In the genomic region with DNA sequence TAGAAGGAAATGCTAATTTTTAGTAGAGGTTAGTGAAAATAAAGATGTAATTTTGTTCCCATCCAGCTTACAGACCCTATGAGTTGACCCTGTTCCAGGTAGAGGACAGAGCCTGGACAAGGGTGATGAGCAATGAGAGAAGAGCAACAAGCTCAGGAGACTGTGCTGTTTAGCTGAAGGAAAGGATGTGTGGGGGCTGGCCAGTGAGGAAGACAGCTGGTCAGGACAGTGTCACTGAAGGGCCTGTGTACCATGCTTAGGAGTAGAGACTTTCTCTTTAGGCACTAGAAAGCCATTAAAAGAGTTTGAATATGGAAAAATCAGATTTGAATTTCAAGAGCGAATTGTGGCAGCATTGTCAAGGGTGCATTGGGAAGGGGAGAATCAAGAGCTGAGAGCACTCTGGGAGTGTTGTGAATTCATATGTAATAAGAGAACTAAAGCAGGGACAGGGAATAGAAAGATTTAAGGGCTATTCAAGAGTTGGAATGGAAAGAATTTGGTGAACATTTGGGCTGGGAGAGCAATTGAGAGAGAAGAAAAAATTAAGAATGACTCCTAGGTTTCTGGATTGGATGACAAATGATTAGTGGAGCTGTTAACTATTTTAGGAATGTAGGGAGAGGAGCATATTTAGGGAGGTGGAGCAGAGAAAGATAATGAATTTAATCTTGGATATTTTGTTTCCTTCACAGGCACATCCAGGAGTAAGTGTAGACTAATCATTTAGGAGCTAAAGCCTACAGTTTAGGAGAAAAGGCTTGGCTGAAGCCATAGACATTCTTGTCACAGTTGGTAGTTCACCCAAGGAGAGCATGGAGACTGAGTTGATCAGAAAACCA, we compare ENCODE assay signal across 2 cellular contexts.
A peak's percentile ranks its signal among the peaks of the same experiment; 100 is the strongest.
TF ChIP-seq lines count a peak whose summit lies in the region.

No MANE protein-coding gene starts in this region.

TF ChIP-seq in A549, 52 proteins besides CTCF, POLR2A, EP300 and RAD21:
- TF ChIP-seq, protein P1, sequence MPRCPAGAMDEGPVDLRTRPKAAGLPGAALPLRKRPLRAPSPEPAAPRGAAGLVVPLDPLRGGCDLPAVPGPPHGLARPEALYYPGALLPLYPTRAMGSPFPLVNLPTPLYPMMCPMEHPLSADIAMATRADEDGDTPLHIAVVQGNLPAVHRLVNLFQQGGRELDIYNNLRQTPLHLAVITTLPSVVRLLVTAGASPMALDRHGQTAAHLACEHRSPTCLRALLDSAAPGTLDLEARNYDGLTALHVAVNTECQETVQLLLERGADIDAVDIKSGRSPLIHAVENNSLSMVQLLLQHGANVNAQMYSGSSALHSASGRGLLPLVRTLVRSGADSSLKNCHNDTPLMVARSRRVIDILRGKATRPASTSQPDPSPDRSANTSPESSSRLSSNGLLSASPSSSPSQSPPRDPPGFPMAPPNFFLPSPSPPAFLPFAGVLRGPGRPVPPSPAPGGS (IDR thresholded peaks at IDR 0.05): no peak
- no peak for TF ChIP-seq SREBF2 (IDR thresholded peaks at IDR 0.05)
- TF ChIP-seq, protein P2, sequence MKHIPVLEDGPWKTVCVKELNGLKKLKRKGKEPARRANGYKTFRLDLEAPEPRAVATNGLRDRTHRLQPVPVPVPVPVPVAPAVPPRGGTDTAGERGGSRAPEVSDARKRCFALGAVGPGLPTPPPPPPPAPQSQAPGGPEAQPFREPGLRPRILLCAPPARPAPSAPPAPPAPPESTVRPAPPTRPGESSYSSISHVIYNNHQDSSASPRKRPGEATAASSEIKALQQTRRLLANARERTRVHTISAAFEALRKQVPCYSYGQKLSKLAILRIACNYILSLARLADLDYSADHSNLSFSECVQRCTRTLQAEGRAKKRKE (CRISPR knock-in tag; IDR thresholded peaks at IDR 0.05; ENCODE audit: low read depth): no peak
- TF ChIP-seq CBX8 (IDR thresholded peaks at IDR 0.05): no peak
- no peak for TF ChIP-seq JUNB (IDR thresholded peaks at IDR 0.05)
- TF ChIP-seq, protein P3, sequence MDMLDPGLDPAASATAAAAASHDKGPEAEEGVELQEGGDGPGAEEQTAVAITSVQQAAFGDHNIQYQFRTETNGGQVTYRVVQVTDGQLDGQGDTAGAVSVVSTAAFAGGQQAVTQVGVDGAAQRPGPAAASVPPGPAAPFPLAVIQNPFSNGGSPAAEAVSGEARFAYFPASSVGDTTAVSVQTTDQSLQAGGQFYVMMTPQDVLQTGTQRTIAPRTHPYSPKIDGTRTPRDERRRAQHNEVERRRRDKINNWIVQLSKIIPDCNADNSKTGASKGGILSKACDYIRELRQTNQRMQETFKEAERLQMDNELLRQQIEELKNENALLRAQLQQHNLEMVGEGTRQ (IDR thresholded peaks at IDR 0.05): no peak
- no peak for TF ChIP-seq CHD2 (IDR thresholded peaks at IDR 0.05; ENCODE audit: low read length, partially characterized antibody)
- TF ChIP-seq CBX2 (IDR thresholded peaks at IDR 0.05; ENCODE audit: borderline replicate concordance, low read depth): no peak
- no peak for TF ChIP-seq EHF (CRISPR knock-in tag; IDR thresholded peaks at IDR 0.05)
- no peak for TF ChIP-seq FOXS1 (CRISPR knock-in tag; IDR thresholded peaks at IDR 0.05)
- TF ChIP-seq, protein P4, sequence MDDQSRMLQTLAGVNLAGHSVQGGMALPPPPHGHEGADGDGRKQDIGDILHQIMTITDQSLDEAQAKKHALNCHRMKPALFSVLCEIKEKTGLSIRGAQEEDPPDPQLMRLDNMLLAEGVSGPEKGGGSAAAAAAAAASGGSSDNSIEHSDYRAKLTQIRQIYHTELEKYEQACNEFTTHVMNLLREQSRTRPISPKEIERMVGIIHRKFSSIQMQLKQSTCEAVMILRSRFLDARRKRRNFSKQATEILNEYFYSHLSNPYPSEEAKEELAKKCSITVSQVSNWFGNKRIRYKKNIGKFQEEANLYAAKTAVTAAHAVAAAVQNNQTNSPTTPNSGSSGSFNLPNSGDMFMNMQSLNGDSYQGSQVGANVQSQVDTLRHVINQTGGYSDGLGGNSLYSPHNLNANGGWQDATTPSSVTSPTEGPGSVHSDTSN (IDR thresholded peaks at IDR 0.05): no peak
- no peak for TF ChIP-seq HOXB5 (CRISPR knock-in tag; IDR thresholded peaks at IDR 0.05)
- TF ChIP-seq CEBPB (IDR thresholded peaks at IDR 0.05): no peak
- no peak for TF ChIP-seq JUN (IDR thresholded peaks at IDR 0.05)
- TF ChIP-seq NPAS2 (CRISPR knock-in tag; IDR thresholded peaks at IDR 0.05; ENCODE audit: borderline replicate concordance): no peak
TF ChIP-seq in A549: peak in this region for 0.

TF ChIP-seq in SK-N-SH, 30 proteins besides CTCF, POLR2A, EP300 and RAD21:
- TF ChIP-seq, protein P4 (IDR thresholded peaks at IDR 0.05): 0 out of 2 replicates have a peak, but pooled peaks have one; percentile 25
- TF ChIP-seq EZH2phosphoT487 (IDR thresholded peaks at IDR 0.05; ENCODE audit: borderline replicate concordance, low read depth) (no peak), GATA2 (CRISPR knock-in tag; IDR thresholded peaks at IDR 0.05) (no peak), SIN3A (IDR thresholded peaks at IDR 0.05; ENCODE audit: borderline replicate concordance, low read depth, low read length) (no peak), GABPA (IDR thresholded peaks at IDR 0.05; ENCODE audit: low read depth) (no peak), RXRA (IDR thresholded peaks at IDR 0.05; ENCODE audit: borderline replicate concordance, low read depth) (no peak), FOXJ3 (CRISPR knock-in tag; IDR thresholded peaks at IDR 0.05) (no peak), FOXM1 (IDR thresholded peaks at IDR 0.05; ENCODE audit: low read depth) (no peak), TEAD4 (IDR thresholded peaks at IDR 0.05; ENCODE audit: borderline replicate concordance, insufficient read depth) (peak; percentile 30; the same call in 1 of the 2 replicates)
- TF ChIP-seq, protein P5, sequence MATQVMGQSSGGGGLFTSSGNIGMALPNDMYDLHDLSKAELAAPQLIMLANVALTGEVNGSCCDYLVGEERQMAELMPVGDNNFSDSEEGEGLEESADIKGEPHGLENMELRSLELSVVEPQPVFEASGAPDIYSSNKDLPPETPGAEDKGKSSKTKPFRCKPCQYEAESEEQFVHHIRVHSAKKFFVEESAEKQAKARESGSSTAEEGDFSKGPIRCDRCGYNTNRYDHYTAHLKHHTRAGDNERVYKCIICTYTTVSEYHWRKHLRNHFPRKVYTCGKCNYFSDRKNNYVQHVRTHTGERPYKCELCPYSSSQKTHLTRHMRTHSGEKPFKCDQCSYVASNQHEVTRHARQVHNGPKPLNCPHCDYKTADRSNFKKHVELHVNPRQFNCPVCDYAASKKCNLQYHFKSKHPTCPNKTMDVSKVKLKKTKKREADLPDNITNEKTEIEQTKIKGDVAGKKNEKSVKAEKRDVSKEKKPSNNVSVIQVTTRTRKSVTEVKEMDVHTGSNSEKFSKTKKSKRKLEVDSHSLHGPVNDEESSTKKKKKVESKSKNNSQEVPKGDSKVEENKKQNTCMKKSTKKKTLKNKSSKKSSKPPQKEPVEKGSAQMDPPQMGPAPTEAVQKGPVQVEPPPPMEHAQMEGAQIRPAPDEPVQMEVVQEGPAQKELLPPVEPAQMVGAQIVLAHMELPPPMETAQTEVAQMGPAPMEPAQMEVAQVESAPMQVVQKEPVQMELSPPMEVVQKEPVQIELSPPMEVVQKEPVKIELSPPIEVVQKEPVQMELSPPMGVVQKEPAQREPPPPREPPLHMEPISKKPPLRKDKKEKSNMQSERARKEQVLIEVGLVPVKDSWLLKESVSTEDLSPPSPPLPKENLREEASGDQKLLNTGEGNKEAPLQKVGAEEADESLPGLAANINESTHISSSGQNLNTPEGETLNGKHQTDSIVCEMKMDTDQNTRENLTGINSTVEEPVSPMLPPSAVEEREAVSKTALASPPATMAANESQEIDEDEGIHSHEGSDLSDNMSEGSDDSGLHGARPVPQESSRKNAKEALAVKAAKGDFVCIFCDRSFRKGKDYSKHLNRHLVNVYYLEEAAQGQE (IDR thresholded peaks at IDR 0.05; ENCODE audit: low read depth, low read length): no peak
- TF ChIP-seq, protein P6, sequence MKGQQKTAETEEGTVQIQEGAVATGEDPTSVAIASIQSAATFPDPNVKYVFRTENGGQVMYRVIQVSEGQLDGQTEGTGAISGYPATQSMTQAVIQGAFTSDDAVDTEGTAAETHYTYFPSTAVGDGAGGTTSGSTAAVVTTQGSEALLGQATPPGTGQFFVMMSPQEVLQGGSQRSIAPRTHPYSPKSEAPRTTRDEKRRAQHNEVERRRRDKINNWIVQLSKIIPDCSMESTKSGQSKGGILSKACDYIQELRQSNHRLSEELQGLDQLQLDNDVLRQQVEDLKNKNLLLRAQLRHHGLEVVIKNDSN (IDR thresholded peaks at IDR 0.05; ENCODE audit: borderline replicate concordance, low read depth): no peak
